Comparison of ENCODE assay signal across 14 cellular contexts in genomic region chr10:122344741-122345258, GRCh38. TPM values are rescaled to one million over a fixed set of nuclear protein-coding genes. Genes with fewer than 3 reads are reported as not detected.
DNase-seq lines count a peak whose midpoint lies in the region; ATAC-seq and TF ChIP-seq lines count a peak whose summit lies in the region.
"Had no signal": no experiment of that assay in that cellular context is flagged by ENCODE, and none has a peak within 500 bp of the region (broad histone marks: within the 10 kb centered on the region; RNA-seq: fewer than 3 reads in every experiment).

No MANE protein-coding gene starts in this region.

- BruUV-seq in Panc1 (replicated peaks; lab: Mats Ljungman, UMichigan): no TSS peak

- no peaks in the 10 kb centered on the region for H3K9me3 Mint-ChIP-seq in stimulated activated memory B cell treated with anti-CD40 and anti-IgM and Interleukin-4, amounts not matched to agents 10 μg/mL and 1 μg/mL and 100 μg/mL, for 72 hours
- H3K9me3 Mint-ChIP-seq: dendritic cell treated with granulocyte-macrophage colony-stimulating factor and Interleukin-4, amounts not matched to agents 40 ng/mL and 50 ng/mL, for 4 days had no signal

- H4K20me1 ChIP-seq in fibroblast of lung (ENCODE audit: control insufficient read depth, extremely low read depth, insufficient read depth, low read length) (no peaks in the 10 kb centered on the region), osteoblast (ENCODE audit: insufficient read depth, low read length) (no peaks in the 10 kb centered on the region)

- peak overlapping the region; percentile 68 for H3K27ac ChIP-seq in Panc1 (ENCODE audit: low read length)
- H3K27ac ChIP-seq in fibroblast of lung (ENCODE audit: insufficient read depth, low read length): no peak overlapping the region
- H3K27ac ChIP-seq in osteoblast (ENCODE audit: low read depth, low read length): no peak overlapping the region
- H3K27ac ChIP-seq: neutrophil, upper lobe of right lung had no signal

- CTCF ChIA-PET in Panc1 (lab: Charles Lee): interaction anchor here (0.7 kb wide), 2 partner anchors 19 to 219 kb away, joined by 3 to 4 read pairs; no protein-coding TSS in a partner anchor

- in situ Hi-C loops in Panc1 (cut with HindIII; ENCODE audit: low pct_unique_long_range_greater_than_20kb, low sequenced_read_pairs): no loop called here

- no peak for TF ChIP-seq CTCF in Panc1 (IDR thresholded peaks at IDR 0.05)
- TF ChIP-seq CTCF in fibroblast of lung (conservative IDR thresholded peaks at IDR 0.05 in 1 of 2, IDR thresholded peaks at IDR 0.05 in 1 of 2; ENCODE audit: low read depth in 1 of 2, low read length in 2 of 2): no peak
- no peak for TF ChIP-seq CTCF in osteoblast (IDR thresholded peaks at IDR 0.05; ENCODE audit: extremely low read depth, low read depth, low read length)

- peaks cover 30% of the 10 kb centered on the region for H3K4me1 Mint-ChIP-seq in stimulated activated memory B cell treated with anti-CD40 and anti-IgM and Interleukin-4, amounts not matched to agents 10 μg/mL and 1 μg/mL and 100 μg/mL, for 72 hours

- H3K4me2 ChIP-seq in fibroblast of lung (ENCODE audit: extremely low read depth, insufficient read depth, low read length) (no peak overlapping the region), osteoblast (ENCODE audit: insufficient read depth, low read length) (no peak overlapping the region)

- H3K79me2 ChIP-seq in fibroblast of lung (ENCODE audit: control insufficient read depth, insufficient read depth, low read length) (no peaks in the 10 kb centered on the region), osteoblast (ENCODE audit: insufficient read depth, low read length) (no peaks in the 10 kb centered on the region)

- H3K4me1 ChIP-seq in Panc1 (ENCODE audit: control insufficient read depth, insufficient read depth, low read length) (peaks cover 20% of the 10 kb centered on the region), fibroblast of lung (ENCODE audit: control insufficient read depth, extremely low read depth, insufficient read depth, low read length) (no peaks in the 10 kb centered on the region), osteoblast (ENCODE audit: insufficient read depth, low read length) (peaks cover 8% of the 10 kb centered on the region)
- H3K4me1 ChIP-seq: upper lobe of right lung had no signal

- H3K27me3 Mint-ChIP-seq in stimulated activated memory B cell treated with anti-CD40 and anti-IgM and Interleukin-4, amounts not matched to agents 10 μg/mL and 1 μg/mL and 100 μg/mL, for 72 hours: peaks cover 34% of the 10 kb centered on the region

- H3K36me3 ChIP-seq in Panc1 (ENCODE audit: control insufficient read depth, insufficient read depth, low read length) (no peaks in the 10 kb centered on the region), fibroblast of lung (ENCODE audit: control insufficient read depth, insufficient read depth, low read length) (no peaks in the 10 kb centered on the region), osteoblast (ENCODE audit: insufficient read depth, low read length) (no peaks in the 10 kb centered on the region)
- H3K36me3 ChIP-seq: neutrophil, upper lobe of right lung had no signal

- H3K4me3 ChIP-seq in Panc1 (ENCODE audit: low read depth in 2 of 2, low read length in 2 of 2) (no peak overlapping the region), fibroblast of lung (replicated peaks in 1 of 4; ENCODE audit: control extremely low read depth in 1 of 4, insufficient read depth in 1 of 4, low read depth in 3 of 4, low read length in 4 of 4) (no peak overlapping the region), osteoblast (ENCODE audit: insufficient read depth, low read length) (no peak overlapping the region)
- H3K4me3 ChIP-seq: upper lobe of right lung had no signal

- intact Hi-C loops in Panc1 (cut with micrococcal nuclease; ENCODE audit: unreplicated experiment): no loop called here

- DNase-seq in EH (ENCODE audit: low read depth) (peak; percentile 32), Panc1 (ENCODE audit: low read depth, low spot score) (no peak), fibroblast of lung (ENCODE audit: low read depth in 2 of 2) (peak; percentile 51 to 72), osteoblast (ENCODE audit: insufficient read length, low spot score, missing footprints) (no peak), DMS79 (lab: John Stamatoyannopoulos, UW) (no peak)
- DNase-seq: activated T-cell treated with anti-CD3 and anti-CD28 coated beads, Interleukin-2, amount 50 U/mL, for 1 hour; NCI-H748 treated with DMSO at 0.1 percent for 48 hours; T-helper 2 cell had no signal

- H2AFZ ChIP-seq in fibroblast of lung (ENCODE audit: low read length) (no peak overlapping the region), osteoblast (ENCODE audit: low read length) (peak overlapping the region; percentile 54)

- no peaks in the 10 kb centered on the region for H3K36me3 Mint-ChIP-seq in stimulated activated memory B cell treated with anti-CD40 and anti-IgM and Interleukin-4, amounts not matched to agents 10 μg/mL and 1 μg/mL and 100 μg/mL, for 72 hours

- H3K27ac Mint-ChIP-seq in stimulated activated memory B cell treated with anti-CD40 and anti-IgM and Interleukin-4, amounts not matched to agents 10 μg/mL and 1 μg/mL and 100 μg/mL, for 72 hours: no peak overlapping the region
- H3K27ac Mint-ChIP-seq: dendritic cell treated with granulocyte-macrophage colony-stimulating factor and Interleukin-4, amounts not matched to agents 40 ng/mL and 50 ng/mL, for 4 days had no signal

- H3K9me3 ChIP-seq in Panc1 (ENCODE audit: control insufficient read depth, insufficient read depth, low read depth, low read length) (peaks cover 6% of the 10 kb centered on the region; the same call in 1 of the 2 replicates), fibroblast of lung (ENCODE audit: control insufficient read depth, insufficient read depth, low read depth, low read length) (no peaks in the 10 kb centered on the region), osteoblast (ENCODE audit: low read depth, low read length) (no peaks in the 10 kb centered on the region)
- H3K9me3 ChIP-seq: neutrophil, upper lobe of right lung had no signal

- no peak overlapping the region for H3K9ac ChIP-seq in fibroblast of lung (ENCODE audit: insufficient read depth, low read length)

- H3K4me3 Mint-ChIP-seq in stimulated activated memory B cell treated with anti-CD40 and anti-IgM and Interleukin-4, amounts not matched to agents 10 μg/mL and 1 μg/mL and 100 μg/mL, for 72 hours: no peak overlapping the region
- H3K4me3 Mint-ChIP-seq: dendritic cell treated with granulocyte-macrophage colony-stimulating factor and Interleukin-4, amounts not matched to agents 40 ng/mL and 50 ng/mL, for 4 days had no signal

- no peaks in the 10 kb centered on the region for H3K27me3 ChIP-seq in Panc1 (ENCODE audit: control insufficient read depth, insufficient read depth, low read length)
- H3K27me3 ChIP-seq in fibroblast of lung (ENCODE audit: control insufficient read depth, insufficient read depth, low read length): no peaks in the 10 kb centered on the region
- no peaks in the 10 kb centered on the region for H3K27me3 ChIP-seq in osteoblast (ENCODE audit: insufficient read depth, low read length)
- H3K27me3 ChIP-seq: upper lobe of right lung had no signal

- POLR2A ChIA-PET in Panc1 (lab: Charles Lee): interaction anchor here (0.7 kb wide), 1 partner anchor 15 kb away, joined by 3 read pairs; no protein-coding TSS in a partner anchor

- ATAC-seq in Panc1 (peak; percentile 80), GM19452 (IDR thresholded peaks at IDR 0.05; ENCODE audit: unreplicated experiment) (no peak), GM19463 (IDR thresholded peaks at IDR 0.05; ENCODE audit: unreplicated experiment) (no peak)
- ATAC-seq in stimulated activated memory B cell treated with anti-CD40 and anti-IgM and Interleukin-4, amounts not matched to agents 10 μg/mL and 1 μg/mL and 100 μg/mL, for 72 hours: no peak
- ATAC-seq: upper lobe of right lung had no signal

RNA-seq across cellular contexts. Expression of gene PLEKHA1, which starts 29.7 kb away (rescaled TPM):
- 95.5 TPM for total RNA-seq in Panc1 (2021; ENCODE audit: unreplicated experiment)
- polyA plus RNA-seq in Panc1 (2012; ENCODE audit: insufficient read length): 52.9 TPM
- 9.5 and 14.4 TPM in 2 replicates for total RNA-seq in fibroblast of lung
- 19.6 and 37.9 TPM in 2 replicates for polyA plus RNA-seq in fibroblast of lung
- polyA plus RNA-seq in fibroblast of lung (2012): 9.8 and 17.6 TPM in 2 replicates
- polyA minus RNA-seq in fibroblast of lung (ENCODE audit: low replicate concordance): 2.0 and 6.7 TPM in 2 replicates
- total RNA-seq in osteoblast: 17.4 and 19.7 TPM in 2 replicates

Comparison
In these comparisons a context has a peak if more than half of its experiments do, and no peak if none do; other contexts are left out.
1. DNase-seq: peak in EH (single experiment) and fibroblast of lung (2 of 2); none in Panc1 (single experiment), osteoblast (single experiment) and DMS79 (single experiment).